Comparison of ENCODE assay signal across 8 cellular contexts in the genomic region with DNA sequence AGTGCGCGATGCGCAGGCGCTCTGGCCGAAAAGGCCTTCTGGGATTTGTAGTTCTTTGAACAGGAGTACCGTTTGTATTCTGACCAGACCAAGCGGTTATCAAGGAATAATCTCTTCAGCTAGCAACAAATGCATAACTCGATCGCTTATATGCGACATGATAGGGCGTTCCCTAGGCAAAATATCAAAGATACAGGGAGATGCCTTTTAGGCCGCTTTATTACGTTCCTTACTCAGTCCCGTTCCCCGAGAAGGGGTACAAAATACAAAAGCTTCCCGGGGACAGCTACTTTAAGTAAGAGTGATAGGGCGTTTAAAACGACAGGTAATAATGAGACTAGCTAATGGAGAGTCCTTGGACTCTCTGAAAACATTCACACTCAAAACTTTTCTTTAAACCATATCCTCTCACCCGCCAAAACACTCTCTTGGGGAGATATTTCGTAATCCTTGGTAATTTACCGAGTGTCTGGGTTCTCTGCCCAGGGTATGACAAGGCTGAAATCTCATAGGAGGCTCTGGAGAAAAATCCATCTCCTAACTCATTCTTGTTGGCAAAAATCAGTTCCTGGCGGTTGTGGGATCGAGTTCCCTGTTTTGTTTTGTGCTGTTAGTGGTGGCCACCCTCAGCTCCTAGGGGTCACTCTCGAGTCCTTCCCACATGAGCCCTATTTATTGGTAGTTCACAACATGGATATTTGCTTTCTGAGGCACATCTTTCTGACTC. TPM values are rescaled to one million over a fixed set of nuclear protein-coding genes. Genes with fewer than 3 reads are reported as not detected.
DNase-seq lines count a peak whose midpoint lies in the region; ATAC-seq and TF ChIP-seq lines count a peak whose summit lies in the region.

No MANE protein-coding gene starts in this region.

- H3K9me3 ChIP-seq in HUES6 (ENCODE audit: control insufficient read depth, insufficient read depth, low read depth, low read length), result no peaks in the 10 kb centered on the region
- no peaks in the 10 kb centered on the region for H3K9me3 ChIP-seq in SJSA1 (replicated peaks)
- H3K9me3 ChIP-seq in duodenal mucosa (ENCODE audit: control insufficient read depth in 1 of 2, low read length in 2 of 2), result no peaks in the 10 kb centered on the region
- no peaks in the 10 kb centered on the region for H3K9me3 ChIP-seq in liver (ENCODE audit: control insufficient read depth in 4 of 4, low read length in 3 of 4)

- TF ChIP-seq CTCF in liver (IDR thresholded peaks at IDR 0.05; ENCODE audit: low read depth, low read length, missing input control), result no peak

- peaks cover 16% of the 10 kb centered on the region for H3K4me1 ChIP-seq in HUES6 (ENCODE audit: control insufficient read depth, insufficient read depth, low read length)
- no peaks in the 10 kb centered on the region; the same call in 1 of the 2 replicates for H3K4me1 ChIP-seq in SJSA1 (replicated peaks)
- H3K4me1 ChIP-seq in duodenal mucosa (ENCODE audit: control insufficient read depth in 1 of 2, insufficient read depth in 2 of 2, low read length in 2 of 2), result peaks cover 22 to 26% of the 10 kb centered on the region in 2 donors
- peaks cover 7 to 19% (median 10%) of the 10 kb centered on the region in 4 donors for H3K4me1 ChIP-seq in liver (ENCODE audit: control insufficient read depth in 4 of 4, insufficient read depth in 4 of 4, low read length in 3 of 4)

- no peaks in the 10 kb centered on the region for H3K27me3 ChIP-seq in HUES6 (ENCODE audit: control insufficient read depth, insufficient read depth, low read length)
- H3K27me3 ChIP-seq in SJSA1 (replicated peaks), result no peaks in the 10 kb centered on the region
- H3K27me3 ChIP-seq in duodenal mucosa (ENCODE audit: control insufficient read depth in 1 of 2, insufficient read depth in 2 of 2, low read length in 2 of 2), result no peaks in the 10 kb centered on the region
- no peaks in the 10 kb centered on the region for H3K27me3 ChIP-seq in liver (ENCODE audit: control insufficient read depth in 4 of 4, insufficient read depth in 4 of 4, low read length in 3 of 4)

- DNase-seq in EH (ENCODE audit: low read depth) (peak; percentile 46), SJSA1 (ENCODE audit: low read depth in 1 of 2, low spot score in 2 of 2) (no peak), stromal cell of bone marrow (ENCODE audit: low read depth) (peak; percentile 89)

- peak in 1 of 2 donors; percentile 30 for TF ChIP-seq RAD21 in liver (IDR thresholded peaks at IDR 0.05)

- H3K4me3 ChIP-seq in HUES6 (ENCODE audit: low read depth, low read length), result peak overlapping the region; percentile 87
- peak overlapping the region; percentile 84 for H3K4me3 ChIP-seq in SJSA1
- peak overlapping the region; percentile 81 to 96 for H3K4me3 ChIP-seq in duodenal mucosa (ENCODE audit: low read depth in 1 of 2, low read length in 2 of 2)
- H3K4me3 ChIP-seq in liver (ENCODE audit: low read depth in 1 of 3, low read length in 3 of 3), result peak overlapping the region; percentile 78 to 96 (median 93)

- under 1% methylated on average over 24 of the region's 24 CpGs for WGBS in liver

- ATAC-seq in GM21423 (IDR thresholded peaks at IDR 0.05; ENCODE audit: unreplicated experiment) (peak; percentile 24), HG03039 (IDR thresholded peaks at IDR 0.05; ENCODE audit: unreplicated experiment) (no peak)

- H3K36me3 ChIP-seq in HUES6 (ENCODE audit: control insufficient read depth, insufficient read depth, low read length) (peaks cover 11% of the 10 kb centered on the region), SJSA1 (peaks cover 15% of the 10 kb centered on the region), duodenal mucosa (ENCODE audit: control insufficient read depth in 1 of 2, insufficient read depth in 2 of 2, low read length in 2 of 2) (no peaks in the 10 kb centered on the region), liver (ENCODE audit: control insufficient read depth in 4 of 4, insufficient read depth in 3 of 4, low read depth in 1 of 4, low read length in 3 of 4) (peaks cover 0 to 2% (median 0%) of the 10 kb centered on the region in 4 donors)

- H3K27ac ChIP-seq in HUES6 (ENCODE audit: low read depth, low read length) (no peak overlapping the region), SJSA1 (peak overlapping the region; percentile 84), duodenal mucosa (ENCODE audit: low read depth, low read length) (peak overlapping the region; percentile 83), liver (ENCODE audit: low read depth in 1 of 2, low read length in 2 of 2) (peak overlapping the region; percentile 82 to 85)

- H3K9ac ChIP-seq in HUES6 (ENCODE audit: low read length) (peak overlapping the region; percentile 25), duodenal mucosa (ENCODE audit: low read depth in 1 of 2, low read length in 2 of 2) (peak overlapping the region; percentile 76 to 99), liver (ENCODE audit: low read depth in 1 of 2, low read length in 2 of 2) (peak overlapping the region; percentile 79 to 87)

TF ChIP-seq in liver, 16 proteins besides CTCF, POLR2A, EP300 and RAD21:
- TF ChIP-seq SP1 (IDR thresholded peaks at IDR 0.05) (no peak), HNF4A (conservative IDR thresholded peaks at IDR 0.05) (no peak), JUND (IDR thresholded peaks at IDR 0.05) (no peak), FOXA2 (IDR thresholded peaks at IDR 0.05) (no peak), FOXA1 (IDR thresholded peaks at IDR 0.05) (no peak), RXRA (IDR thresholded peaks at IDR 0.05) (no peak), TAF1 (conservative IDR thresholded peaks at IDR 0.05) (no peak), EGR1 (IDR thresholded peaks at IDR 0.05; ENCODE audit: low read depth in 2 of 2) (no peak), YY1 (IDR thresholded peaks at IDR 0.05) (no peak), HNF4G (IDR thresholded peaks at IDR 0.05) (no peak), NR2F2 (IDR thresholded peaks at IDR 0.05) (no peak), GABPA (IDR thresholded peaks at IDR 0.05 in 1 of 2, conservative IDR thresholded peaks at IDR 0.05 in 1 of 2) (no peak), ZBTB33 (IDR thresholded peaks at IDR 0.05) (no peak)
- TF ChIP-seq, protein P1, sequence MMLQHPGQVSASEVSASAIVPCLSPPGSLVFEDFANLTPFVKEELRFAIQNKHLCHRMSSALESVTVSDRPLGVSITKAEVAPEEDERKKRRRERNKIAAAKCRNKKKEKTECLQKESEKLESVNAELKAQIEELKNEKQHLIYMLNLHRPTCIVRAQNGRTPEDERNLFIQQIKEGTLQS (IDR thresholded peaks at IDR 0.05), result no peak
- TF ChIP-seq, protein P2, sequence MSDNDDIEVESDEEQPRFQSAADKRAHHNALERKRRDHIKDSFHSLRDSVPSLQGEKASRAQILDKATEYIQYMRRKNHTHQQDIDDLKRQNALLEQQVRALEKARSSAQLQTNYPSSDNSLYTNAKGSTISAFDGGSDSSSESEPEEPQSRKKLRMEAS (IDR thresholded peaks at IDR 0.05), result no peak
- TF ChIP-seq, protein P3, sequence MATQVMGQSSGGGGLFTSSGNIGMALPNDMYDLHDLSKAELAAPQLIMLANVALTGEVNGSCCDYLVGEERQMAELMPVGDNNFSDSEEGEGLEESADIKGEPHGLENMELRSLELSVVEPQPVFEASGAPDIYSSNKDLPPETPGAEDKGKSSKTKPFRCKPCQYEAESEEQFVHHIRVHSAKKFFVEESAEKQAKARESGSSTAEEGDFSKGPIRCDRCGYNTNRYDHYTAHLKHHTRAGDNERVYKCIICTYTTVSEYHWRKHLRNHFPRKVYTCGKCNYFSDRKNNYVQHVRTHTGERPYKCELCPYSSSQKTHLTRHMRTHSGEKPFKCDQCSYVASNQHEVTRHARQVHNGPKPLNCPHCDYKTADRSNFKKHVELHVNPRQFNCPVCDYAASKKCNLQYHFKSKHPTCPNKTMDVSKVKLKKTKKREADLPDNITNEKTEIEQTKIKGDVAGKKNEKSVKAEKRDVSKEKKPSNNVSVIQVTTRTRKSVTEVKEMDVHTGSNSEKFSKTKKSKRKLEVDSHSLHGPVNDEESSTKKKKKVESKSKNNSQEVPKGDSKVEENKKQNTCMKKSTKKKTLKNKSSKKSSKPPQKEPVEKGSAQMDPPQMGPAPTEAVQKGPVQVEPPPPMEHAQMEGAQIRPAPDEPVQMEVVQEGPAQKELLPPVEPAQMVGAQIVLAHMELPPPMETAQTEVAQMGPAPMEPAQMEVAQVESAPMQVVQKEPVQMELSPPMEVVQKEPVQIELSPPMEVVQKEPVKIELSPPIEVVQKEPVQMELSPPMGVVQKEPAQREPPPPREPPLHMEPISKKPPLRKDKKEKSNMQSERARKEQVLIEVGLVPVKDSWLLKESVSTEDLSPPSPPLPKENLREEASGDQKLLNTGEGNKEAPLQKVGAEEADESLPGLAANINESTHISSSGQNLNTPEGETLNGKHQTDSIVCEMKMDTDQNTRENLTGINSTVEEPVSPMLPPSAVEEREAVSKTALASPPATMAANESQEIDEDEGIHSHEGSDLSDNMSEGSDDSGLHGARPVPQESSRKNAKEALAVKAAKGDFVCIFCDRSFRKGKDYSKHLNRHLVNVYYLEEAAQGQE (IDR thresholded peaks at IDR 0.05), result no peak

RNA-seq across cellular contexts. Expression of gene SNW1, which starts 0.4 kb away (rescaled TPM):
- total RNA-seq in SJSA1 (2014; rRNA removed; shearing (Covaris generic)), result 77.0 and 84.4 TPM in 2 replicates
- total RNA-seq in liver, result 10 to 100 TPM; 18.4 to 33.8 TPM
- polyA plus RNA-seq in liver, result 10 to 100 TPM; 17.3 to 18.4 TPM

RNA-seq across cellular contexts. Expression of gene ADCK1, which starts 38.5 kb away (rescaled TPM):
- 1.5 and 1.8 TPM in 2 replicates for total RNA-seq in SJSA1 (2014; rRNA removed; shearing (Covaris generic))
- 1 to 10 TPM; 4.0 to 4.9 TPM for total RNA-seq in liver
- polyA plus RNA-seq in liver, result 1 to 10 TPM; 4.1 to 4.8 TPM

RNA-seq across cellular contexts. Expression of gene SLIRP, which starts 53.5 kb away (rescaled TPM):
- total RNA-seq in SJSA1 (2014; rRNA removed; shearing (Covaris generic)), result 304 and 538 TPM in 2 replicates
- total RNA-seq in liver, result 10 to 100 TPM; 91.1 to 97.3 TPM
- polyA plus RNA-seq in liver, result 100 to 1,000 TPM; 145 to 294 TPM

RNA-seq across cellular contexts. Expression of gene ALKBH1, which starts 53.5 kb away (rescaled TPM):
- total RNA-seq in SJSA1 (2014; rRNA removed; shearing (Covaris generic)), result 13.7 and 14.4 TPM in 2 replicates
- total RNA-seq in liver, result 1 to 10 TPM; 5.1 to 6.1 TPM
- polyA plus RNA-seq in liver, result 1 to 10 TPM; 4.2 to 4.9 TPM

Comparison
In these comparisons a context has a peak if more than half of its experiments do, and no peak if none do; other contexts are left out.
1. DNase-seq: peak in EH (single experiment) and stromal cell of bone marrow (single experiment); none in SJSA1 (0 of 2).
2. H3K9ac ChIP-seq: peak in every context shown above with its lines; median percentile 88 in duodenal mucosa; 83 in liver; 25 in HUES6.
3. Peak in every context shown above with its lines, with median percentiles within 50 percentile points of each other: H3K4me3 ChIP-seq.